2 cellular contexts compared by ENCODE assay signal in genomic region chr12:110688446-110689001, GRCh38.
TF ChIP-seq lines count a peak whose summit lies in the region.

No MANE protein-coding gene starts in this region.

TF ChIP-seq in Ishikawa, 13 proteins besides CTCF, POLR2A, EP300 and RAD21 (continued from another document):
- TF ChIP-seq, protein P1, sequence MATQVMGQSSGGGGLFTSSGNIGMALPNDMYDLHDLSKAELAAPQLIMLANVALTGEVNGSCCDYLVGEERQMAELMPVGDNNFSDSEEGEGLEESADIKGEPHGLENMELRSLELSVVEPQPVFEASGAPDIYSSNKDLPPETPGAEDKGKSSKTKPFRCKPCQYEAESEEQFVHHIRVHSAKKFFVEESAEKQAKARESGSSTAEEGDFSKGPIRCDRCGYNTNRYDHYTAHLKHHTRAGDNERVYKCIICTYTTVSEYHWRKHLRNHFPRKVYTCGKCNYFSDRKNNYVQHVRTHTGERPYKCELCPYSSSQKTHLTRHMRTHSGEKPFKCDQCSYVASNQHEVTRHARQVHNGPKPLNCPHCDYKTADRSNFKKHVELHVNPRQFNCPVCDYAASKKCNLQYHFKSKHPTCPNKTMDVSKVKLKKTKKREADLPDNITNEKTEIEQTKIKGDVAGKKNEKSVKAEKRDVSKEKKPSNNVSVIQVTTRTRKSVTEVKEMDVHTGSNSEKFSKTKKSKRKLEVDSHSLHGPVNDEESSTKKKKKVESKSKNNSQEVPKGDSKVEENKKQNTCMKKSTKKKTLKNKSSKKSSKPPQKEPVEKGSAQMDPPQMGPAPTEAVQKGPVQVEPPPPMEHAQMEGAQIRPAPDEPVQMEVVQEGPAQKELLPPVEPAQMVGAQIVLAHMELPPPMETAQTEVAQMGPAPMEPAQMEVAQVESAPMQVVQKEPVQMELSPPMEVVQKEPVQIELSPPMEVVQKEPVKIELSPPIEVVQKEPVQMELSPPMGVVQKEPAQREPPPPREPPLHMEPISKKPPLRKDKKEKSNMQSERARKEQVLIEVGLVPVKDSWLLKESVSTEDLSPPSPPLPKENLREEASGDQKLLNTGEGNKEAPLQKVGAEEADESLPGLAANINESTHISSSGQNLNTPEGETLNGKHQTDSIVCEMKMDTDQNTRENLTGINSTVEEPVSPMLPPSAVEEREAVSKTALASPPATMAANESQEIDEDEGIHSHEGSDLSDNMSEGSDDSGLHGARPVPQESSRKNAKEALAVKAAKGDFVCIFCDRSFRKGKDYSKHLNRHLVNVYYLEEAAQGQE (IDR thresholded peaks at IDR 0.05; ENCODE audit: low read depth): no peak
- TF ChIP-seq ZBTB7A (IDR thresholded peaks at IDR 0.05; ENCODE audit: low read depth) (peak; percentile 5; the same call in 1 of the 2 replicates), TEAD4 (IDR thresholded peaks at IDR 0.05) (no peak), CEBPB (IDR thresholded peaks at IDR 0.05) (no peak), NFIC (IDR thresholded peaks at IDR 0.05) (no peak)
- TF ChIP-seq, protein P2, sequence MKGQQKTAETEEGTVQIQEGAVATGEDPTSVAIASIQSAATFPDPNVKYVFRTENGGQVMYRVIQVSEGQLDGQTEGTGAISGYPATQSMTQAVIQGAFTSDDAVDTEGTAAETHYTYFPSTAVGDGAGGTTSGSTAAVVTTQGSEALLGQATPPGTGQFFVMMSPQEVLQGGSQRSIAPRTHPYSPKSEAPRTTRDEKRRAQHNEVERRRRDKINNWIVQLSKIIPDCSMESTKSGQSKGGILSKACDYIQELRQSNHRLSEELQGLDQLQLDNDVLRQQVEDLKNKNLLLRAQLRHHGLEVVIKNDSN (IDR thresholded peaks at IDR 0.05): no peak

TF ChIP-seq in neural cell, 6 proteins besides CTCF, POLR2A, EP300 and RAD21 (continued from another document):
- TF ChIP-seq, protein P1 (IDR thresholded peaks at IDR 0.05; ENCODE audit: borderline replicate concordance): no peak
TF ChIP-seq in neural cell: peak in this region for 0.
